8 cellular contexts compared by ENCODE assay signal in the genomic region with DNA sequence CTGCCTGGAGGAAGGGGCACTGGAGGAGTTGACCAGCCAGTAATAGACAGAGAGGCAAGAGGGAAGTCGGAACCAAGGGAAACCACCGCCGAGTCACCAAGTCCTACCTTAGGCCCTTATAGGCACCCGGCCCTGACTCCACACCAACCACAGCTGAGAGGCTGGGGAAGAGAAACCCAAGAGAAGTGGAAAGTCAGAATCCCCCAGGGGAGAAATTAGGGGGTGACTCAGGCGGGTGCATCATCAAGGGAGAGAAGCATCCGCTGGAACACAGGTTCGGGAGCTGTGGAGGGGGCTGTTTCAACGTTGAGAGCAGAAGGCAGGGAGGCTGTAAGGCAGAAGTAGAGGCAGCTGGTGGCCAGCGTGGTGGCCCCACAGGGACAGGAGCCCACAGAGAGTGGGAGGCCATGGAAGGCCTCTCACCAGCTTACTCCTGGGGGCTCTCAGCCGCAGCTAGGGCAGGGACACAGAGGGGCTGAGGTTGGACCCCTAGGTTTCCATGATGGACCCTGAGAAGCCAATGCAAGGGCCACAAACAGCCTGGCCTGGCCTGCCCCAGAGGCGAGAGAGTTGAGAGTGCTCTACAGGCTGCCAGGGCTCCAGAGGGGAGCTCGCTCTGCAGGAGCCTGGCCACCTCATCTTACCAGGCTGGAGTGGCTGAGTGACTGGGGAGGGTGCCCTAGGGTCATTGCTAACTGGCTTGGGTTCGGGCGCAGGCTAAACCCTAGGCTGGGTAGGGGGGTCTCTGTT. TPM values are rescaled to one million over a fixed set of nuclear protein-coding genes. Genes with fewer than 3 reads are reported as not detected.
DNase-seq lines count a peak whose midpoint lies in the region; ATAC-seq lines count a peak whose summit lies in the region.

No MANE protein-coding gene starts in this region.

- peak overlapping the region; percentile 97 for H3K27ac ChIP-seq in angular gyrus (ENCODE audit: low read depth, low read length)

- ATAC-seq in GM19043 (IDR thresholded peaks at IDR 0.05; ENCODE audit: low read depth, unreplicated experiment) (peak; percentile 77), HG03520 (IDR thresholded peaks at IDR 0.05; ENCODE audit: unreplicated experiment) (peak; percentile 33)

- DNase-seq in CD1c-positive myeloid dendritic cell (ENCODE audit: extremely low spot score) (peak; percentile 79), myocyte (ENCODE audit: low read depth) (peak; percentile 65), NCI-H446 (lab: John Stamatoyannopoulos, UW) (no peak), T-helper 9 cell (no peak), DMS79 (lab: John Stamatoyannopoulos, UW) (no peak)

RNA-seq across cellular contexts. Expression of gene TRMT61A, which starts 1.4 kb away (rescaled TPM):
- total RNA-seq in myocyte: 14.4 and 18.5 TPM in 2 replicates
- polyA plus RNA-seq in myocyte (2012): 14.1 TPM

RNA-seq across cellular contexts. Expression of gene CKB, which starts 5.0 kb away (rescaled TPM):
- total RNA-seq in myocyte: 1,659 and 1,729 TPM in 2 replicates
- 486 TPM for polyA plus RNA-seq in myocyte (2012)

RNA-seq across cellular contexts. Expression of gene BAG5, which starts 34.9 kb away (rescaled TPM):
- total RNA-seq in myocyte: 31.1 and 31.2 TPM in 2 replicates
- polyA plus RNA-seq in myocyte (2012): 14.9 TPM

RNA-seq across cellular contexts. Expression of gene COA8, which starts 35.2 kb away (rescaled TPM):
- total RNA-seq in myocyte: 66.5 and 69.4 TPM in 2 replicates
- 57.4 TPM for polyA plus RNA-seq in myocyte (2012)

Comparison
In these comparisons a context has a peak if more than half of its experiments do, and no peak if none do; other contexts are left out.
1. DNase-seq: peak in CD1c-positive myeloid dendritic cell (single experiment) and myocyte (single experiment); none in NCI-H446 (0 of 2), T-helper 9 cell (single experiment) and DMS79 (single experiment).